22 cellular contexts compared by ENCODE assay signal in genomic region chr3:98964784-98965183, GRCh38.
"Had no signal": no experiment of that assay in that cellular context is flagged by ENCODE, and none has a peak within 500 bp of the region (broad histone marks: within the 10 kb centered on the region; RNA-seq: fewer than 3 reads in every experiment).

No MANE protein-coding gene starts in this region.

- H3K27me3 ChIP-seq: cardiac muscle cell, left lung, neutrophil, right lobe of liver, tibial nerve had no signal

- H3K79me2 ChIP-seq: parathyroid adenoma had no signal

- ATAC-seq: activated CD4-positive, alpha-beta T cell treated with anti-CD3 and anti-CD28 coated beads for 36 hours; activated T-cell treated with anti-CD3 and anti-CD28 coated beads, Interleukin-2, amount 50 U/mL, for 4 hours; left lung; natural killer cell treated with Interleukin-12 subunit alpha and Interleukin-12 subunit beta and Interleukin-15 and Interleukin-18, amount 100 ng/mL, for 72 hours; right lobe of liver; stimulated activated effector memory CD8-positive, alpha-beta T cell treated with anti-CD3 and anti-CD28 coated beads, Interleukin-12 subunit alpha, Interleukin-12 subunit beta, amount 100 ng/mL, for 72 hours; stimulated activated naive CD8-positive, alpha-beta T cell treated with anti-CD3 and anti-CD28 coated beads, Interleukin-15, amount 100 ng/mL, for 72 hours had no signal

- H3K9ac ChIP-seq: parathyroid adenoma had no signal

- DNase-seq: activated B cell treated with CpG ODN at 0.5 μM for 24 hours; activated CD4-positive, alpha-beta T cell treated with anti-CD3 and anti-CD28 coated beads for 36 hours; activated CD4-positive, alpha-beta T cell treated with anti-CD3 and anti-CD28 coated beads, Interleukin-2, amount 50 U/mL, for 4 hours; activated CD8-positive, alpha-beta memory T cell treated with anti-CD3 and anti-CD28 coated beads, Interleukin-2, amount 50 U/mL, for 48 hours; activated naive CD4-positive, alpha-beta T cell; activated naive CD8-positive, alpha-beta T cell treated with anti-CD3 and anti-CD28 coated beads for 36 hours; activated T-cell treated with anti-CD3 and anti-CD28 coated beads, Interleukin-2, amount 50 U/mL, for 4 hours; cortex of kidney; foreskin melanocyte; left lung; midbrain; right lobe of liver; stimulated activated CD4-positive, alpha-beta T cell treated with anti-CD3 and anti-CD28 coated beads, Interleukin-2, amount 100 ng/mL, for 24 hours; stimulated activated naive CD8-positive, alpha-beta T cell treated with anti-CD3 and anti-CD28 coated beads, Interleukin-15, amount 100 ng/mL, for 72 hours; T1000 had no signal

- H3K36me3 ChIP-seq: cardiac muscle cell, left lung, neutrophil, right lobe of liver, tibial nerve had no signal

- H2AFZ ChIP-seq: parathyroid adenoma had no signal

- H3K4me1 ChIP-seq: left lung, parathyroid adenoma, right lobe of liver, tibial nerve had no signal

- H3K4me3 ChIP-seq: cardiac muscle cell, left lung, right lobe of liver, skin epidermis, tibial nerve had no signal

- H3K9me3 ChIP-seq: left lung, neutrophil, right lobe of liver, tibial nerve had no signal

- H3K27ac ChIP-seq: cardiac muscle cell, left lung, neutrophil, parathyroid adenoma, right lobe of liver, skin epidermis, tibial nerve had no signal
